1 cellular context compared by ENCODE assay signal in the genomic region with DNA sequence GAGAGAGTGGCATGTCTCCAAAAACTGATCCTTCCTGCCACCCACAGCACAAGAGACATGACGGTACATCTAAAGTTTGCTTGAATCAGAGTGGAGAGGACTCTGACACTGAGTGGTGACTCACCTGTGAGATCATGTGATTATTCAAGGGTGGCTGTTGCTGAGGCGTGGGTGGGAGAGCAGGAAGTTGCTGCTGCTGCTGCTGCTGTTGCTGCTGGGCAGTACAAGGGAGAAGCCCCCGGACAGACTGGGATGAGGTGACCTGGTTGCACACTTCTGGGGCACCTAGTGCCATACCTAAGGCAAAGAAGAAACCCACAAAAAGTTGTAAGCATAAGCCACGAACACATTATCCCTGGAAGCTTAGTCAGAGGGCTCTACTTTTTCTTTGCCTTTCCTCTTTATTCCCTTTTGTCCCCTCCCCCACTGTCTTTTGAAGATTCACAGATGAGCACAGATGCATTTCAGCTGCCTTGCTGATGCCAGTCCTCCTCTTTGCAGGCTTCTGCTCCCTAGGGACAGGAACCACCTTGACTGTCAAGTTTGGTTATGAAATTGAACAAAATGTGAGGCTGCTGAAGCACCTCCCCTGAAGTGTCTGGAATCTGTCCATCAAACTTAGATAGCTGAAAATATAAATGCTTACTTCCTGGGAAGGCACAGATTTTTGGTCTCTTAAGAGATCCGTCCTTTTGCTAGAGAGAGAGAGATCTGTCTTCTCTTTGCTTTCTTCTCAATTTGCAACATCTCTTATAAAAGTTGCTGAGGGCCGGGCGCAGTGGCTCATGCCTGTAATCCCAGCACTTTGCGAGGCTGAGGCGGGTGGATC.
A peak's percentile ranks its signal among the peaks of the same experiment; 100 is the strongest.
TF ChIP-seq lines count a peak whose summit lies in the region.

No MANE protein-coding gene starts in this region.

TF ChIP-seq in GM12878, 131 proteins besides CTCF, POLR2A, EP300 and RAD21 (continues in another document):
- TF ChIP-seq HDGF (IDR thresholded peaks at IDR 0.05) (peak; percentile 88), TBL1XR1 (IDR thresholded peaks at IDR 0.05; ENCODE audit: low read depth, low read length) (no peak), SRF (IDR thresholded peaks at IDR 0.05; ENCODE audit: low read depth in 2 of 2, low read length in 2 of 2) (0 out of 4 replicates have a peak, but pooled peaks of 1 of the 2 experiments have one; percentile 8), SUZ12 (IDR thresholded peaks at IDR 0.05; ENCODE audit: unreplicated experiment) (no peak), TAF1 (IDR thresholded peaks at IDR 0.05; ENCODE audit: borderline replicate concordance, low read depth, low read length) (peak; percentile 65; the same call in 1 of the 2 replicates), RCOR1 (conservative IDR thresholded peaks at IDR 0.05; ENCODE audit: low read depth, low read length) (0 out of 2 replicates have a peak, but pooled peaks have one; percentile 35), NBN (IDR thresholded peaks at IDR 0.05) (peak; percentile 74; the same call in 1 of the 2 replicates), SIX5 (IDR thresholded peaks at IDR 0.05; ENCODE audit: low read depth, low read length, severe bottlenecking) (no peak), BHLHE40 (IDR thresholded peaks at IDR 0.05; ENCODE audit: borderline replicate concordance in 1 of 2, low read depth in 2 of 2, low read length in 1 of 2) (peak in 1 of 2 experiments; percentile 69; a peak in 2 of 4 replicates), TCF12 (IDR thresholded peaks at IDR 0.05; ENCODE audit: low read depth, low read length) (peak; percentile 65; the same call in 1 of the 2 replicates), SMC3 (IDR thresholded peaks at IDR 0.05; ENCODE audit: borderline replicate concordance, low read length) (no peak), ATF7 (IDR thresholded peaks at IDR 0.05; ENCODE audit: low read depth) (peak; percentile 93), POU2F2 (IDR thresholded peaks at IDR 0.05; ENCODE audit: borderline replicate concordance, low read depth, low read length) (peak; percentile 57; the same call in 1 of the 3 replicates), KDM1A (IDR thresholded peaks at IDR 0.05; ENCODE audit: borderline replicate concordance) (no peak), TCF3 (IDR thresholded peaks at IDR 0.05; ENCODE audit: borderline replicate concordance, insufficient read depth, low read depth, low read length) (no peak), STAT3 (IDR thresholded peaks at IDR 0.05; ENCODE audit: low read depth, low read length) (no peak), ZNF622 (IDR thresholded peaks at IDR 0.05) (no peak), NFIC (IDR thresholded peaks at IDR 0.05; ENCODE audit: low read depth, low read length) (peak; percentile 62; the same call in 1 of the 2 replicates), ZNF217 (IDR thresholded peaks at IDR 0.05) (no peak), KAT2A (conservative IDR thresholded peaks at IDR 0.05; ENCODE audit: control insufficient read depth, low read depth, low read length) (no peak), ZZZ3 (IDR thresholded peaks at IDR 0.05; ENCODE audit: control insufficient read depth, insufficient read length, low read depth) (no peak), PAX5 (IDR thresholded peaks at IDR 0.05; ENCODE audit: borderline replicate concordance, low read depth, low read length) (peak; percentile 77), TCF7 (IDR thresholded peaks at IDR 0.05; ENCODE audit: borderline replicate concordance) (0 out of 2 replicates have a peak, but pooled peaks have one; percentile 50), GABPA (IDR thresholded peaks at IDR 0.05; ENCODE audit: low read depth) (no peak), CBX5 (IDR thresholded peaks at IDR 0.05; ENCODE audit: low read depth) (no peak), HDAC2 (IDR thresholded peaks at IDR 0.05) (no peak), ZNF384 (IDR thresholded peaks at IDR 0.05; ENCODE audit: borderline replicate concordance, low read depth, low read length) (no peak), RUNX3 (IDR thresholded peaks at IDR 0.05; ENCODE audit: low read length) (no peak; the same call in none of the 2 replicates)
- TF ChIP-seq, protein P1, sequence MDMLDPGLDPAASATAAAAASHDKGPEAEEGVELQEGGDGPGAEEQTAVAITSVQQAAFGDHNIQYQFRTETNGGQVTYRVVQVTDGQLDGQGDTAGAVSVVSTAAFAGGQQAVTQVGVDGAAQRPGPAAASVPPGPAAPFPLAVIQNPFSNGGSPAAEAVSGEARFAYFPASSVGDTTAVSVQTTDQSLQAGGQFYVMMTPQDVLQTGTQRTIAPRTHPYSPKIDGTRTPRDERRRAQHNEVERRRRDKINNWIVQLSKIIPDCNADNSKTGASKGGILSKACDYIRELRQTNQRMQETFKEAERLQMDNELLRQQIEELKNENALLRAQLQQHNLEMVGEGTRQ (IDR thresholded peaks at IDR 0.05; ENCODE audit: borderline replicate concordance, low read depth, low read length) = peak; percentile 25; the same call in 1 of the 2 replicates
- TF ChIP-seq, protein P2, sequence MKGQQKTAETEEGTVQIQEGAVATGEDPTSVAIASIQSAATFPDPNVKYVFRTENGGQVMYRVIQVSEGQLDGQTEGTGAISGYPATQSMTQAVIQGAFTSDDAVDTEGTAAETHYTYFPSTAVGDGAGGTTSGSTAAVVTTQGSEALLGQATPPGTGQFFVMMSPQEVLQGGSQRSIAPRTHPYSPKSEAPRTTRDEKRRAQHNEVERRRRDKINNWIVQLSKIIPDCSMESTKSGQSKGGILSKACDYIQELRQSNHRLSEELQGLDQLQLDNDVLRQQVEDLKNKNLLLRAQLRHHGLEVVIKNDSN (IDR thresholded peaks at IDR 0.05; ENCODE audit: borderline replicate concordance, extremely low read length, insufficient read depth, low read depth, low read length) = peak; percentile 35
- TF ChIP-seq, protein P3, sequence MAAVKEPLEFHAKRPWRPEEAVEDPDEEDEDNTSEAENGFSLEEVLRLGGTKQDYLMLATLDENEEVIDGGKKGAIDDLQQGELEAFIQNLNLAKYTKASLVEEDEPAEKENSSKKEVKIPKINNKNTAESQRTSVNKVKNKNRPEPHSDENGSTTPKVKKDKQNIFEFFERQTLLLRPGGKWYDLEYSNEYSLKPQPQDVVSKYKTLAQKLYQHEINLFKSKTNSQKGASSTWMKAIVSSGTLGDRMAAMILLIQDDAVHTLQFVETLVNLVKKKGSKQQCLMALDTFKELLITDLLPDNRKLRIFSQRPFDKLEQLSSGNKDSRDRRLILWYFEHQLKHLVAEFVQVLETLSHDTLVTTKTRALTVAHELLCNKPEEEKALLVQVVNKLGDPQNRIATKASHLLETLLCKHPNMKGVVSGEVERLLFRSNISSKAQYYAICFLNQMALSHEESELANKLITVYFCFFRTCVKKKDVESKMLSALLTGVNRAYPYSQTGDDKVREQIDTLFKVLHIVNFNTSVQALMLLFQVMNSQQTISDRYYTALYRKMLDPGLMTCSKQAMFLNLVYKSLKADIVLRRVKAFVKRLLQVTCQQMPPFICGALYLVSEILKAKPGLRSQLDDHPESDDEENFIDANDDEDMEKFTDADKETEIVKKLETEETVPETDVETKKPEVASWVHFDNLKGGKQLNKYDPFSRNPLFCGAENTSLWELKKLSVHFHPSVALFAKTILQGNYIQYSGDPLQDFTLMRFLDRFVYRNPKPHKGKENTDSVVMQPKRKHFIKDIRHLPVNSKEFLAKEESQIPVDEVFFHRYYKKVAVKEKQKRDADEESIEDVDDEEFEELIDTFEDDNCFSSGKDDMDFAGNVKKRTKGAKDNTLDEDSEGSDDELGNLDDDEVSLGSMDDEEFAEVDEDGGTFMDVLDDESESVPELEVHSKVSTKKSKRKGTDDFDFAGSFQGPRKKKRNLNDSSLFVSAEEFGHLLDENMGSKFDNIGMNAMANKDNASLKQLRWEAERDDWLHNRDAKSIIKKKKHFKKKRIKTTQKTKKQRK (IDR thresholded peaks at IDR 0.05; ENCODE audit: low read depth, low read length) = no peak
- TF ChIP-seq, protein P4, sequence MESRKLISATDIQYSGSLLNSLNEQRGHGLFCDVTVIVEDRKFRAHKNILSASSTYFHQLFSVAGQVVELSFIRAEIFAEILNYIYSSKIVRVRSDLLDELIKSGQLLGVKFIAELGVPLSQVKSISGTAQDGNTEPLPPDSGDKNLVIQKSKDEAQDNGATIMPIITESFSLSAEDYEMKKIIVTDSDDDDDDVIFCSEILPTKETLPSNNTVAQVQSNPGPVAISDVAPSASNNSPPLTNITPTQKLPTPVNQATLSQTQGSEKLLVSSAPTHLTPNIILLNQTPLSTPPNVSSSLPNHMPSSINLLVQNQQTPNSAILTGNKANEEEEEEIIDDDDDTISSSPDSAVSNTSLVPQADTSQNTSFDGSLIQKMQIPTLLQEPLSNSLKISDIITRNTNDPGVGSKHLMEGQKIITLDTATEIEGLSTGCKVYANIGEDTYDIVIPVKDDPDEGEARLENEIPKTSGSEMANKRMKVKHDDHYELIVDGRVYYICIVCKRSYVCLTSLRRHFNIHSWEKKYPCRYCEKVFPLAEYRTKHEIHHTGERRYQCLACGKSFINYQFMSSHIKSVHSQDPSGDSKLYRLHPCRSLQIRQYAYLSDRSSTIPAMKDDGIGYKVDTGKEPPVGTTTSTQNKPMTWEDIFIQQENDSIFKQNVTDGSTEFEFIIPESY (IDR thresholded peaks at IDR 0.05) = no peak
- TF ChIP-seq, protein P5, sequence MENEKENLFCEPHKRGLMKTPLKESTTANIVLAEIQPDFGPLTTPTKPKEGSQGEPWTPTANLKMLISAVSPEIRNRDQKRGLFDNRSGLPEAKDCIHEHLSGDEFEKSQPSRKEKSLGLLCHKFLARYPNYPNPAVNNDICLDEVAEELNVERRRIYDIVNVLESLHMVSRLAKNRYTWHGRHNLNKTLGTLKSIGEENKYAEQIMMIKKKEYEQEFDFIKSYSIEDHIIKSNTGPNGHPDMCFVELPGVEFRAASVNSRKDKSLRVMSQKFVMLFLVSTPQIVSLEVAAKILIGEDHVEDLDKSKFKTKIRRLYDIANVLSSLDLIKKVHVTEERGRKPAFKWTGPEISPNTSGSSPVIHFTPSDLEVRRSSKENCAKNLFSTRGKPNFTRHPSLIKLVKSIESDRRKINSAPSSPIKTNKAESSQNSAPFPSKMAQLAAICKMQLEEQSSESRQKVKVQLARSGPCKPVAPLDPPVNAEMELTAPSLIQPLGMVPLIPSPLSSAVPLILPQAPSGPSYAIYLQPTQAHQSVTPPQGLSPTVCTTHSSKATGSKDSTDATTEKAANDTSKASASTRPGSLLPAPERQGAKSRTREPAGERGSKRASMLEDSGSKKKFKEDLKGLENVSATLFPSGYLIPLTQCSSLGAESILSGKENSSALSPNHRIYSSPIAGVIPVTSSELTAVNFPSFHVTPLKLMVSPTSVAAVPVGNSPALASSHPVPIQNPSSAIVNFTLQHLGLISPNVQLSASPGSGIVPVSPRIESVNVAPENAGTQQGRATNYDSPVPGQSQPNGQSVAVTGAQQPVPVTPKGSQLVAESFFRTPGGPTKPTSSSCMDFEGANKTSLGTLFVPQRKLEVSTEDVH (IDR thresholded peaks at IDR 0.05; ENCODE audit: low read depth, partially characterized antibody) = no peak
- TF ChIP-seq, protein P6, sequence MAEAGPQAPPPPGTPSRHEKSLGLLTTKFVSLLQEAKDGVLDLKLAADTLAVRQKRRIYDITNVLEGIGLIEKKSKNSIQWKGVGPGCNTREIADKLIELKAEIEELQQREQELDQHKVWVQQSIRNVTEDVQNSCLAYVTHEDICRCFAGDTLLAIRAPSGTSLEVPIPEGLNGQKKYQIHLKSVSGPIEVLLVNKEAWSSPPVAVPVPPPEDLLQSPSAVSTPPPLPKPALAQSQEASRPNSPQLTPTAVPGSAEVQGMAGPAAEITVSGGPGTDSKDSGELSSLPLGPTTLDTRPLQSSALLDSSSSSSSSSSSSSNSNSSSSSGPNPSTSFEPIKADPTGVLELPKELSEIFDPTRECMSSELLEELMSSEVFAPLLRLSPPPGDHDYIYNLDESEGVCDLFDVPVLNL (IDR thresholded peaks at IDR 0.05; ENCODE audit: low read depth, low read length) = no peak
- TF ChIP-seq, protein P7, sequence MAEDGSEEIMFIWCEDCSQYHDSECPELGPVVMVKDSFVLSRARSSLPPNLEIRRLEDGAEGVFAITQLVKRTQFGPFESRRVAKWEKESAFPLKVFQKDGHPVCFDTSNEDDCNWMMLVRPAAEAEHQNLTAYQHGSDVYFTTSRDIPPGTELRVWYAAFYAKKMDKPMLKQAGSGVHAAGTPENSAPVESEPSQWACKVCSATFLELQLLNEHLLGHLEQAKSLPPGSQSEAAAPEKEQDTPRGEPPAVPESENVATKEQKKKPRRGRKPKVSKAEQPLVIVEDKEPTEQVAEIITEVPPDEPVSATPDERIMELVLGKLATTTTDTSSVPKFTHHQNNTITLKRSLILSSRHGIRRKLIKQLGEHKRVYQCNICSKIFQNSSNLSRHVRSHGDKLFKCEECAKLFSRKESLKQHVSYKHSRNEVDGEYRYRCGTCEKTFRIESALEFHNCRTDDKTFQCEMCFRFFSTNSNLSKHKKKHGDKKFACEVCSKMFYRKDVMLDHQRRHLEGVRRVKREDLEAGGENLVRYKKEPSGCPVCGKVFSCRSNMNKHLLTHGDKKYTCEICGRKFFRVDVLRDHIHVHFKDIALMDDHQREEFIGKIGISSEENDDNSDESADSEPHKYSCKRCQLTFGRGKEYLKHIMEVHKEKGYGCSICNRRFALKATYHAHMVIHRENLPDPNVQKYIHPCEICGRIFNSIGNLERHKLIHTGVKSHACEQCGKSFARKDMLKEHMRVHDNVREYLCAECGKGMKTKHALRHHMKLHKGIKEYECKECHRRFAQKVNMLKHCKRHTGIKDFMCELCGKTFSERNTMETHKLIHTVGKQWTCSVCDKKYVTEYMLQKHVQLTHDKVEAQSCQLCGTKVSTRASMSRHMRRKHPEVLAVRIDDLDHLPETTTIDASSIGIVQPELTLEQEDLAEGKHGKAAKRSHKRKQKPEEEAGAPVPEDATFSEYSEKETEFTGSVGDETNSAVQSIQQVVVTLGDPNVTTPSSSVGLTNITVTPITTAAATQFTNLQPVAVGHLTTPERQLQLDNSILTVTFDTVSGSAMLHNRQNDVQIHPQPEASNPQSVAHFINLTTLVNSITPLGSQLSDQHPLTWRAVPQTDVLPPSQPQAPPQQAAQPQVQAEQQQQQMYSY (CRISPR knock-in tag; IDR thresholded peaks at IDR 0.05) = no peak
- TF ChIP-seq, protein P8, sequence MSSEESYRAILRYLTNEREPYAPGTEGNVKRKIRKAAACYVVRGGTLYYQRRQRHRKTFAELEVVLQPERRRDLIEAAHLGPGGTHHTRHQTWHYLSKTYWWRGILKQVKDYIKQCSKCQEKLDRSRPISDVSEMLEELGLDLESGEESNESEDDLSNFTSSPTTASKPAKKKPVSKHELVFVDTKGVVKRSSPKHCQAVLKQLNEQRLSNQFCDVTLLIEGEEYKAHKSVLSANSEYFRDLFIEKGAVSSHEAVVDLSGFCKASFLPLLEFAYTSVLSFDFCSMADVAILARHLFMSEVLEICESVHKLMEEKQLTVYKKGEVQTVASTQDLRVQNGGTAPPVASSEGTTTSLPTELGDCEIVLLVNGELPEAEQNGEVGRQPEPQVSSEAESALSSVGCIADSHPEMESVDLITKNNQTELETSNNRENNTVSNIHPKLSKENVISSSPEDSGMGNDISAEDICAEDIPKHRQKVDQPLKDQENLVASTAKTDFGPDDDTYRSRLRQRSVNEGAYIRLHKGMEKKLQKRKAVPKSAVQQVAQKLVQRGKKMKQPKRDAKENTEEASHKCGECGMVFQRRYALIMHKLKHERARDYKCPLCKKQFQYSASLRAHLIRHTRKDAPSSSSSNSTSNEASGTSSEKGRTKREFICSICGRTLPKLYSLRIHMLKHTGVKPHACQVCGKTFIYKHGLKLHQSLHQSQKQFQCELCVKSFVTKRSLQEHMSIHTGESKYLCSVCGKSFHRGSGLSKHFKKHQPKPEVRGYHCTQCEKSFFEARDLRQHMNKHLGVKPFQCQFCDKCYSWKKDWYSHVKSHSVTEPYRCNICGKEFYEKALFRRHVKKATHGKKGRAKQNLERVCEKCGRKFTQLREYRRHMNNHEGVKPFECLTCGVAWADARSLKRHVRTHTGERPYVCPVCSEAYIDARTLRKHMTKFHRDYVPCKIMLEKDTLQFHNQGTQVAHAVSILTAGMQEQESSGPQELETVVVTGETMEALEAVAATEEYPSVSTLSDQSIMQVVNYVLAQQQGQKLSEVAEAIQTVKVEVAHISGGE (CRISPR knock-in tag; IDR thresholded peaks at IDR 0.05) = no peak
